1 cellular context compared by ENCODE assay signal in genomic region chr2:35080231-35080905, GRCh38.
TF ChIP-seq lines count a peak whose summit lies in the region.

No MANE protein-coding gene starts in this region.

TF ChIP-seq in H1, 55 proteins besides CTCF, POLR2A, EP300 and RAD21:
- TF ChIP-seq SIN3A (conservative IDR thresholded peaks at IDR 0.05 in 1 of 2, IDR thresholded peaks at IDR 0.05 in 1 of 2; ENCODE audit: low read depth in 1 of 2, low read length in 2 of 2) = no peak
- no peak for TF ChIP-seq MAFK (IDR thresholded peaks at IDR 0.05; ENCODE audit: low read depth, low read length)
- no peak for TF ChIP-seq TEAD4 (IDR thresholded peaks at IDR 0.05; ENCODE audit: low read depth, low read length)
- no peak for TF ChIP-seq EGR1 (IDR thresholded peaks at IDR 0.05; ENCODE audit: borderline replicate concordance, low read depth, low read length)
- TF ChIP-seq HDAC6 (IDR thresholded peaks at IDR 0.05; ENCODE audit: low read depth, low read length) = no peak
- TF ChIP-seq BRCA1 (IDR thresholded peaks at IDR 0.05; ENCODE audit: low read depth, low read length) = no peak
- no peak for TF ChIP-seq CBX8 (IDR thresholded peaks at IDR 0.05; ENCODE audit: borderline replicate concordance, low read depth, low read length)
- no peak for TF ChIP-seq FOSL1 (IDR thresholded peaks at IDR 0.05; ENCODE audit: insufficient read depth, low read depth, low read length)
- TF ChIP-seq GTF2F1 (IDR thresholded peaks at IDR 0.05; ENCODE audit: borderline replicate concordance, low read depth, low read length) = no peak
- TF ChIP-seq POLR2AphosphoS5 (IDR thresholded peaks at IDR 0.05; ENCODE audit: low read depth, low read length) = no peak
- TF ChIP-seq KDM1A (IDR thresholded peaks at IDR 0.05; ENCODE audit: borderline replicate concordance, low read length) = no peak
- no peak for TF ChIP-seq HDAC2 (IDR thresholded peaks at IDR 0.05; ENCODE audit: borderline replicate concordance in 1 of 2, low read depth in 2 of 2, low read length in 2 of 2)
- no peak for TF ChIP-seq RFX5 (IDR thresholded peaks at IDR 0.05; ENCODE audit: borderline replicate concordance, low read depth, low read length)
- no peak for TF ChIP-seq CHD7 (IDR thresholded peaks at IDR 0.05; ENCODE audit: insufficient replicate concordance, low read length)
- no peak for TF ChIP-seq GABPA (IDR thresholded peaks at IDR 0.05; ENCODE audit: borderline replicate concordance, insufficient read depth, low read length)
- TF ChIP-seq TAF7 (optimal IDR thresholded peaks at IDR 0.05; ENCODE audit: borderline replicate concordance, low read depth, low read length) = no peak
- no peak for TF ChIP-seq SIX5 (IDR thresholded peaks at IDR 0.05; ENCODE audit: low read depth, low read length)
